In the genomic region with DNA sequence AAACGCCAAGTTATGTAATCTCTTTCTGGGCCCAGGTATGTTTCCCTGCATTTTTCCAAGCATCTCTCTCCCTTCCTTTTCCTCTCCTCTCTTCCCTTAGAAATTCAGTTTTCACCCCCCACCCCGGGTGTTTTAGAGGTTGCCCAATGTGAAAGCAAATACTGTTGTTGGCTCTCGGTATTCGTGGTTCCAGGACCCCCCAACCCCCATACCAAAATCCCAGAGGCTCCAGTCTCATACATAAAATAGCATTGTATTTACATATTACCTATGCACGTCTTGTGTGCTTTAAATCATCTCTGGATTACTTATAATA, we compare ENCODE assay signal across 8 cellular contexts. TPM values are rescaled to one million over a fixed set of nuclear protein-coding genes. Genes with fewer than 3 reads are reported as not detected.
DNase-seq lines count a peak whose midpoint lies in the region; ATAC-seq and TF ChIP-seq lines count a peak whose summit lies in the region.

No MANE protein-coding gene starts in this region.

- H3K4me1 ChIP-seq in ascending aorta (peaks cover 4 to 6% of the 10 kb centered on the region in 2 donors), skeletal muscle satellite cell (ENCODE audit: control insufficient read depth, insufficient read depth, low read length) (peaks cover 6% of the 10 kb centered on the region)

- H3K27me3 Mint-ChIP-seq in activated CD4-positive, alpha-beta T cell treated with anti-CD3 and anti-CD28 coated beads for 36 hours: no peaks in the 10 kb centered on the region

- no peaks in the 10 kb centered on the region for H3K9me3 ChIP-seq in ascending aorta
- H3K9me3 ChIP-seq in skeletal muscle satellite cell (replicated peaks; ENCODE audit: low read length): no peaks in the 10 kb centered on the region

- ATAC-seq in activated CD4-positive, alpha-beta T cell treated with anti-CD3 and anti-CD28 coated beads for 36 hours: peak; percentile 19
- peak; percentile 7 for ATAC-seq in HG02870 (IDR thresholded peaks at IDR 0.05; ENCODE audit: unreplicated experiment)

- no peak for DNase-seq in activated CD4-positive, alpha-beta T cell treated with anti-CD3 and anti-CD28 coated beads for 36 hours
- DNase-seq in activated CD4-positive, alpha-beta T cell treated with anti-CD3 and anti-CD28 coated beads, Interleukin-2, amount 50 U/mL, for 48 hours: no peak
- DNase-seq in ascending aorta (ENCODE audit: low spot score in 2 of 2): no peak
- no peak for DNase-seq in central memory CD4-positive, alpha-beta T cell
- no peak for DNase-seq in NCI-H1105 (lab: John Stamatoyannopoulos, UW)
- DNase-seq in NCI-H2227 (lab: John Stamatoyannopoulos, UW; ENCODE audit: unreplicated experiment): no peak

- no peak overlapping the region for H3K27ac Mint-ChIP-seq in activated CD4-positive, alpha-beta T cell treated with anti-CD3 and anti-CD28 coated beads for 36 hours

- no peaks in the 10 kb centered on the region for H3K36me3 ChIP-seq in ascending aorta
- H3K36me3 ChIP-seq in skeletal muscle satellite cell (ENCODE audit: insufficient read depth, low read length): no peaks in the 10 kb centered on the region

- CTCF ChIA-PET in activated CD4-positive, alpha-beta T cell treated with anti-CD3 and anti-CD28 coated beads for 36 hours (lab: Charles Lee): interaction anchor here (0.7 to 6.4 kb wide), 18 partner anchors 8 to 429 kb away, joined by 3 to 72 read pairs (median 4); a partner anchor contains a TSS

- H3K27ac ChIP-seq in ascending aorta: peak overlapping the region; percentile 41 to 68

- H3K4me1 Mint-ChIP-seq in activated CD4-positive, alpha-beta T cell treated with anti-CD3 and anti-CD28 coated beads for 36 hours: peaks cover 9% of the 10 kb centered on the region

- H3K4me3 Mint-ChIP-seq in activated CD4-positive, alpha-beta T cell treated with anti-CD3 and anti-CD28 coated beads for 36 hours: no peak overlapping the region

- TF ChIP-seq CTCF in ascending aorta (IDR thresholded peaks at IDR 0.05): no peak

- no peaks in the 10 kb centered on the region for H3K36me3 Mint-ChIP-seq in activated CD4-positive, alpha-beta T cell treated with anti-CD3 and anti-CD28 coated beads for 36 hours (ENCODE audit: low read depth)

- no peaks in the 10 kb centered on the region for H3K9me3 Mint-ChIP-seq in activated CD4-positive, alpha-beta T cell treated with anti-CD3 and anti-CD28 coated beads for 36 hours (ENCODE audit: low read depth)

- no peaks in the 10 kb centered on the region for H3K27me3 ChIP-seq in ascending aorta
- H3K27me3 ChIP-seq in skeletal muscle satellite cell (ENCODE audit: control insufficient read depth, insufficient read depth, low read length): no peaks in the 10 kb centered on the region

- POLR2A ChIA-PET in activated CD4-positive, alpha-beta T cell treated with anti-CD3 and anti-CD28 coated beads for 36 hours (lab: Charles Lee): interaction anchor here (1.2 kb wide), 1 partner anchor 82 kb away, joined by 4 read pairs; no protein-coding TSS in a partner anchor

- intact Hi-C loops in activated CD4-positive, alpha-beta T cell treated with anti-CD3 and anti-CD28 coated beads for 36 hours (cut with DNase I, micrococcal nuclease): loop anchor here (1.0 to 10.0 kb wide), 14 partner anchors 75 to 1643 kb away; a partner anchor contains a TSS
- intact Hi-C loops in ascending aorta (cut with DNase I): loop anchor here (1.0 to 5.0 kb wide), 7 partner anchors 27 to 408 kb away; a partner anchor contains a TSS

- H3K4me3 ChIP-seq in ascending aorta (peak overlapping the region; percentile 6 to 38), skeletal muscle satellite cell (ENCODE audit: low read length) (peak overlapping the region; percentile 42)

- H3K4me2 ChIP-seq in skeletal muscle satellite cell (ENCODE audit: low read length): peak overlapping the region; percentile 66

- H3K9ac ChIP-seq in skeletal muscle satellite cell (ENCODE audit: low read depth, low read length): peak overlapping the region; percentile 12

RNA-seq across cellular contexts. Expression of a gene that starts 48.8 kb away (rescaled TPM):
- total RNA-seq in activated CD4-positive, alpha-beta T cell treated with anti-CD3 and anti-CD28 coated beads for 36 hours: 1 to 10 TPM; 1.5 to 1.6 TPM
- total RNA-seq in ascending aorta: 1.4 TPM
- 0.51 and 0.87 TPM in 2 replicates for total RNA-seq in skeletal muscle satellite cell (2012; rRNA removed)
